In genomic region chr11:3854977-3855807, GRCh38 we compare ENCODE assay signal across 8 cellular contexts. TPM values are rescaled to one million over a fixed set of nuclear protein-coding genes. Genes with fewer than 3 reads are reported as not detected.
A peak's percentile ranks its signal among the peaks of the same experiment; 100 is the strongest.
DNase-seq lines count a peak whose midpoint lies in the region; ATAC-seq, FAIRE-seq and TF ChIP-seq lines count a peak whose summit lies in the region.

TSS of gene STIM1 (plus strand) at chr11:3855664. CDS start at chr11:3856271, 607 bp downstream.

- TSS peak; percentile 82 for BruUV-seq in endothelial cell of umbilical vein (replicated peaks; lab: Mats Ljungman, UMichigan)

- no peaks in the 10 kb centered on the region for H3F3A ChIP-seq in OCI-LY1 (ENCODE audit: insufficient read depth, low read length)

- H2AFZ ChIP-seq in OCI-LY1 (ENCODE audit: low read length) (no peak within 1 kb of the TSS), endothelial cell of umbilical vein (ENCODE audit: low read depth, low read length) (peak within 1 kb of the TSS; percentile 88)

- TF ChIP-seq CTCF in OCI-LY1 (IDR thresholded peaks at IDR 0.05; ENCODE audit: low read length) (peak; percentile 87), endothelial cell of umbilical vein (IDR thresholded peaks at IDR 0.05; ENCODE audit: extremely low read depth in 1 of 2, insufficient read depth in 1 of 2, low read depth in 1 of 2, low read length in 2 of 2) (peak; percentile 95 to 97)

- H3K9ac ChIP-seq in HUES6 (ENCODE audit: low read length) = peak within 1 kb of the TSS; percentile 76
- peak within 1 kb of the TSS; percentile 85 for H3K9ac ChIP-seq in OCI-LY1 (ENCODE audit: low read length)
- H3K9ac ChIP-seq in endothelial cell of umbilical vein (replicated peaks; ENCODE audit: extremely low read depth, insufficient read depth, low read length) = peak within 1 kb of the TSS; percentile 69

- no peaks in the 10 kb centered on the region for H3K36me3 ChIP-seq in HUES6 (ENCODE audit: control insufficient read depth, insufficient read depth, low read length)
- no peaks in the 10 kb centered on the region for H3K36me3 ChIP-seq in OCI-LY1 (ENCODE audit: insufficient read depth, low read length)
- H3K36me3 ChIP-seq in endothelial cell of umbilical vein (ENCODE audit: control insufficient read depth in 2 of 2, extremely low read depth in 1 of 2, insufficient read depth in 2 of 2, low read length in 2 of 2) = no peaks in the 10 kb centered on the region

- CTCF ChIA-PET in endothelial cell of umbilical vein (lab: Charles Lee) = interaction anchor here (0.7 to 13.5 kb wide), 71 partner anchors 10 to 332 kb away, joined by 3 to 871 read pairs (median 8); partner anchors contain the start of genes PGAP2, RHOG and RRM1

- H3K27ac ChIP-seq in HUES6 (ENCODE audit: low read depth, low read length) (peak within 1 kb of the TSS; percentile 55; the same call in 1 of the 2 replicates), OCI-LY1 (ENCODE audit: low read depth, low read length, poor library complexity, severe bottlenecking) (peak within 1 kb of the TSS; percentile 96), endothelial cell of umbilical vein (ENCODE audit: insufficient read depth, low read depth, low read length) (peak within 1 kb of the TSS; percentile 67)

- H3K4me2 ChIP-seq in OCI-LY1 (ENCODE audit: low read length) (peak within 1 kb of the TSS; percentile 97), endothelial cell of umbilical vein (ENCODE audit: insufficient read depth, low read length) (peak within 1 kb of the TSS; percentile 51)

- H3K9me3 ChIP-seq in HUES6 (ENCODE audit: control insufficient read depth, insufficient read depth, low read depth, low read length) = no peaks in the 10 kb centered on the region
- H3K9me3 ChIP-seq in OCI-LY1 (ENCODE audit: low read length) = no peaks in the 10 kb centered on the region
- H3K9me3 ChIP-seq in endothelial cell of umbilical vein (replicated peaks; ENCODE audit: control insufficient read depth, insufficient read depth, low read length) = no peaks in the 10 kb centered on the region
- no peaks in the 10 kb centered on the region for H3K9me3 ChIP-seq in mononuclear cell (ENCODE audit: low read depth, low read length)

- FAIRE-seq in endothelial cell of umbilical vein (lab: Jason Lieb, UNC) = peak; percentile 93

- TF ChIP-seq POLR2A in endothelial cell of umbilical vein (IDR thresholded peaks at IDR 0.05; ENCODE audit: low read depth, low read length) = peak; percentile 49

- H3K27me3 ChIP-seq in HUES6 (ENCODE audit: control insufficient read depth, insufficient read depth, low read length) = peaks cover 6% of the 10 kb centered on the region; the same call in 1 of the 2 replicates
- no peaks in the 10 kb centered on the region for H3K27me3 ChIP-seq in OCI-LY1 (ENCODE audit: insufficient read depth, low read length)
- H3K27me3 ChIP-seq in endothelial cell of umbilical vein (ENCODE audit: control insufficient read depth in 2 of 2, insufficient read depth in 2 of 2, low read length in 2 of 2) = no peaks in the 10 kb centered on the region
- H3K27me3 ChIP-seq in mononuclear cell (ENCODE audit: insufficient read depth, low read length) = no peaks in the 10 kb centered on the region

- H3K79me2 ChIP-seq in OCI-LY1 (ENCODE audit: insufficient read depth, low read length) (peaks cover 38% of the 10 kb centered on the region), endothelial cell of umbilical vein (ENCODE audit: control insufficient read depth, insufficient read depth, low read length) (peaks cover 7% of the 10 kb centered on the region)

- dilution Hi-C loops in endothelial cell of umbilical vein (cut with MboI; ENCODE audit: extremely low pct_ligation_motif_present, low sequenced_read_pairs) = loop anchor here (25.0 kb wide), 1 partner anchor 207 kb away; no protein-coding TSS in a partner anchor

- H3K9me1 ChIP-seq in endothelial cell of umbilical vein (replicated peaks; ENCODE audit: control insufficient read depth, extremely low read depth, insufficient read depth, low read length) = no peaks in the 10 kb centered on the region

- no peaks in the 10 kb centered on the region for H3K9me2 ChIP-seq in OCI-LY1 (ENCODE audit: low read depth, low read length)

- H4K20me1 ChIP-seq in OCI-LY1 (ENCODE audit: insufficient read depth, low read length) (no peaks in the 10 kb centered on the region), endothelial cell of umbilical vein (replicated peaks; ENCODE audit: control insufficient read depth, extremely low read depth, insufficient read depth, low read length) (no peaks in the 10 kb centered on the region)

- ATAC-seq in GM21423 (IDR thresholded peaks at IDR 0.05; ENCODE audit: unreplicated experiment) = peak; percentile 55

- POLR2A ChIA-PET in endothelial cell of umbilical vein (lab: Charles Lee) = interaction anchor here (1.0 to 1.5 kb wide), 5 partner anchors 12 to 209 kb away, joined by 3 to 7 read pairs (median 4); partner anchors contain the start of gene RHOG

- DNase-seq in DMS 273 (lab: John Stamatoyannopoulos, UW; ENCODE audit: unreplicated experiment) (peak; percentile 95), endothelial cell of umbilical vein (ENCODE audit: low read depth, low spot score) (peak; percentile 94)
- DNase-seq in activated CD8-positive, alpha-beta memory T cell treated with anti-CD3 and anti-CD28 coated beads, Interleukin-2, amount 50 U/mL, for 48 hours = peak; percentile 99
- peak; percentile 94 to 96 for DNase-seq in stimulated activated CD8-positive, alpha-beta memory T cell treated with anti-CD3 and anti-CD28 coated beads, Interleukin-4, amount 100 ng/mL, for 1 hour (ENCODE audit: low read depth in 2 of 2, low spot score in 1 of 2)

- H3K4me3 ChIP-seq in HUES6 (ENCODE audit: low read depth, low read length) = peak within 1 kb of the TSS; percentile 75
- peak within 1 kb of the TSS; percentile 85 for H3K4me3 ChIP-seq in OCI-LY1 (ENCODE audit: low read depth, low read length, poor library complexity, severe bottlenecking)
- peak within 1 kb of the TSS; percentile 33 to 88 (median 68) for H3K4me3 ChIP-seq in endothelial cell of umbilical vein (replicated peaks in 1 of 3; ENCODE audit: insufficient read depth in 1 of 3, low read depth in 1 of 3, low read length in 3 of 3)
- peak within 1 kb of the TSS; percentile 91 for H3K4me3 ChIP-seq in mononuclear cell (ENCODE audit: low read length)

- intact Hi-C loops in endothelial cell of umbilical vein (cut with micrococcal nuclease) = loop anchor here (1.0 to 5.0 kb wide), 7 partner anchors 10 to 217 kb away; no protein-coding TSS in a partner anchor

- H3K4me1 ChIP-seq in HUES6 (ENCODE audit: control insufficient read depth, insufficient read depth, low read length) (peaks cover 43% of the 10 kb centered on the region), OCI-LY1 (ENCODE audit: insufficient read depth, low read length, severe bottlenecking) (peaks cover 67% of the 10 kb centered on the region), endothelial cell of umbilical vein (ENCODE audit: control insufficient read depth, extremely low read depth, insufficient read depth, low read length) (peaks cover 15% of the 10 kb centered on the region), mononuclear cell (ENCODE audit: insufficient read depth, low read length) (peaks cover 56% of the 10 kb centered on the region)

TF ChIP-seq in endothelial cell of umbilical vein, 7 proteins besides CTCF, POLR2A, EP300 and RAD21:
- no peak for TF ChIP-seq EZH2 (IDR thresholded peaks at IDR 0.05; ENCODE audit: borderline replicate concordance, low read depth, low read length, severe bottlenecking)
- TF ChIP-seq JUN (IDR thresholded peaks at IDR 0.05; ENCODE audit: borderline replicate concordance, insufficient read depth, insufficient read length, low read depth) = no peak
- TF ChIP-seq GATA2 (IDR thresholded peaks at IDR 0.05; ENCODE audit: insufficient read depth, insufficient read length, low read depth, low read length) = no peak
- no peak for TF ChIP-seq MYC (IDR thresholded peaks at IDR 0.05; ENCODE audit: low read depth, low read length)
- TF ChIP-seq MAX (IDR thresholded peaks at IDR 0.05; ENCODE audit: insufficient read depth, insufficient read length) = peak; percentile 20
- TF ChIP-seq FOS (IDR thresholded peaks at IDR 0.05; ENCODE audit: borderline replicate concordance, insufficient read depth, low read length) = no peak
- peak; percentile 67 for TF ChIP-seq POLR2AphosphoS5 (IDR thresholded peaks at IDR 0.05; ENCODE audit: insufficient read depth, low read depth, low read length)

RNA-seq across cellular contexts. Expression of gene STIM1, which starts in this region (rescaled TPM):
- total RNA-seq in endothelial cell of umbilical vein (30.9 and 32.7 TPM in 2 replicates), mononuclear cell (55.8 TPM)
- 33.4 and 34.2 TPM in 2 replicates for polyA plus RNA-seq in endothelial cell of umbilical vein
- polyA plus RNA-seq in endothelial cell of umbilical vein (2011; cell fraction: cytosol; rRNA removed) = 21.5 and 23.9 TPM in 2 replicates
- 37.3 and 43.2 TPM in 2 replicates for polyA plus RNA-seq in endothelial cell of umbilical vein (2011; cell fraction: nucleus; rRNA removed)
- 35.8 and 44.4 TPM in 2 replicates for polyA plus RNA-seq in endothelial cell of umbilical vein (2012)
- 82.2 and 113 TPM in 2 replicates for polyA minus RNA-seq in endothelial cell of umbilical vein
- 20.8 TPM for polyA minus RNA-seq in endothelial cell of umbilical vein (2011; cell fraction: cytosol; rRNA and poly(A)+ RNA removed)
- polyA minus RNA-seq in endothelial cell of umbilical vein (2011; cell fraction: nucleus; rRNA and poly(A)+ RNA removed) = 33.8 and 38.6 TPM in 2 replicates

Comparison
In these comparisons a context has a peak if more than half of its experiments do, and no peak if none do; other contexts are left out.
1. Peak in every context shown above with its lines: DNase-seq, ATAC-seq, H3K4me3 ChIP-seq and H3K27ac ChIP-seq.